9 cellular contexts compared by ENCODE assay signal in genomic region chr15:74844319-74845207, GRCh38. TPM values are rescaled to one million over a fixed set of nuclear protein-coding genes. Genes with fewer than 3 reads are reported as not detected.
A peak's percentile ranks its signal among the peaks of the same experiment; 100 is the strongest.
DNase-seq lines count a peak whose midpoint lies in the region; ATAC-seq and TF ChIP-seq lines count a peak whose summit lies in the region.
"Had no signal": no experiment of that assay in that cellular context is flagged by ENCODE, and none has a peak within 500 bp of the region (broad histone marks: within the 10 kb centered on the region; RNA-seq: fewer than 3 reads in every experiment).

No MANE protein-coding gene starts in this region.

- TF ChIP-seq CTCF in DND-41 (IDR thresholded peaks at IDR 0.05; ENCODE audit: borderline replicate concordance, extremely low read depth, low read length, poor library complexity, severe bottlenecking) = no peak
- no peak for TF ChIP-seq CTCF in OCI-LY3 (IDR thresholded peaks at IDR 0.05; ENCODE audit: low read depth, low read length)
- TF ChIP-seq CTCF in gastrocnemius medialis (IDR thresholded peaks at IDR 0.05 in 4 of 5, conservative IDR thresholded peaks at IDR 0.05 in 1 of 5) = no peak

- H3K4me3 ChIP-seq in DND-41 (ENCODE audit: low read depth in 1 of 2, low read length in 2 of 2) (no peak overlapping the region), OCI-LY3 (ENCODE audit: low read length) (0 out of 2 replicates have a peak overlapping the region, but pooled peaks have one; percentile 82), gastrocnemius medialis (no peak overlapping the region)

- H3K27me3 ChIP-seq in DND-41 (ENCODE audit: insufficient read depth, low read length, poor library complexity) = no peaks in the 10 kb centered on the region
- no peaks in the 10 kb centered on the region for H3K27me3 ChIP-seq in OCI-LY3 (ENCODE audit: low read depth, low read length)
- H3K27me3 ChIP-seq in gastrocnemius medialis = no peaks in the 10 kb centered on the region

- H4K20me1 ChIP-seq in DND-41 (ENCODE audit: insufficient read depth, low read length) (peaks cover 3% of the 10 kb centered on the region; the same call in 1 of the 2 replicates), OCI-LY3 (ENCODE audit: insufficient read depth, low read length) (no peaks in the 10 kb centered on the region)

- peak overlapping the region; percentile 83 to 85 for H3K4me3 Mint-ChIP-seq in effector memory CD8-positive, alpha-beta T cell

- in situ Hi-C loops in gastrocnemius medialis (cut with MboI; ENCODE audit: low sequenced_read_pairs in 4 of 4) = loop anchor here in 1 of 4 donors (5.0 kb wide), 1 partner anchor 67 kb away; no protein-coding TSS in a partner anchor

- intact Hi-C loops in gastrocnemius medialis (cut with DNase I; ENCODE audit: low total_unique reads) = loop anchor here (5.0 kb wide), 1 partner anchor 62 kb away; the partner anchor contains the start of gene CSK

- no peaks in the 10 kb centered on the region for H3K27me3 Mint-ChIP-seq in effector memory CD8-positive, alpha-beta T cell

- H3K27ac ChIP-seq in DND-41 (ENCODE audit: low read length) (peak overlapping the region; percentile 86; the same call in 1 of the 2 replicates), OCI-LY3 (ENCODE audit: low read length) (peak overlapping the region; percentile 79), gastrocnemius medialis (peak overlapping the region; percentile 91 to 98 (median 95))

- H3K79me2 ChIP-seq in DND-41 (ENCODE audit: insufficient read depth, low read length) (peaks cover 15% of the 10 kb centered on the region), OCI-LY3 (ENCODE audit: low read length) (peaks cover 13% of the 10 kb centered on the region)

- H3K9me3 ChIP-seq in DND-41 (ENCODE audit: insufficient read depth, low read length, severe bottlenecking) (no peaks in the 10 kb centered on the region), OCI-LY3 (ENCODE audit: insufficient read depth, low read length) (no peaks in the 10 kb centered on the region), gastrocnemius medialis (no peaks in the 10 kb centered on the region)

- TF ChIP-seq POLR2A in gastrocnemius medialis (IDR thresholded peaks at IDR 0.05) = no peak

- no peak for ATAC-seq in DND-41 (ENCODE audit: insufficient read depth, low read depth)
- no peak for ATAC-seq in effector memory CD8-positive, alpha-beta T cell (replicated peaks)
- no peak for ATAC-seq in gastrocnemius medialis
- no peak for ATAC-seq in left lobe of liver
- no peak for ATAC-seq in HG02678 (IDR thresholded peaks at IDR 0.05; ENCODE audit: unreplicated experiment)

- DNase-seq in DND-41 (no peak), gastrocnemius medialis (no peak), left lobe of liver (ENCODE audit: low spot score) (no peak), T1000 (lab: John Stamatoyannopoulos, UW) (no peak)
- DNase-seq in effector memory CD8-positive, alpha-beta T cell = no peak
- DNase-seq in activated effector memory CD4-positive, alpha-beta T cell treated with anti-CD3 and anti-CD28 coated beads, Interleukin-2, amount 50 U/mL, for 16 hours = no peak
- DNase-seq: kidney glomerular epithelial cell had no signal

- H3K9me3 Mint-ChIP-seq in effector memory CD8-positive, alpha-beta T cell = no peaks in the 10 kb centered on the region

- H3K4me1 ChIP-seq in DND-41 (ENCODE audit: insufficient read depth, low read length) (peaks cover 36% of the 10 kb centered on the region), OCI-LY3 (ENCODE audit: low read length) (peaks cover 30% of the 10 kb centered on the region), gastrocnemius medialis (peaks cover 3 to 29% of the 10 kb centered on the region in 2 donors)

- H2AFZ ChIP-seq in DND-41 (ENCODE audit: low read depth, low read length) = no peak overlapping the region
- no peak overlapping the region for H2AFZ ChIP-seq in OCI-LY3 (ENCODE audit: low read depth, low read length)

- H3K4me2 ChIP-seq in DND-41 (ENCODE audit: insufficient read depth, low read length) (peak overlapping the region; percentile 69; the same call in 1 of the 2 replicates), OCI-LY3 (ENCODE audit: low read length) (peak overlapping the region; percentile 78)

- peaks cover 48% of the 10 kb centered on the region for H3K36me3 Mint-ChIP-seq in effector memory CD8-positive, alpha-beta T cell (ENCODE audit: insufficient read depth)

- H3K4me1 Mint-ChIP-seq in effector memory CD8-positive, alpha-beta T cell (ENCODE audit: low read depth in 2 of 2) = peaks cover 41 to 42% of the 10 kb centered on the region in 2 donors

- peaks cover 52% of the 10 kb centered on the region for H3K36me3 ChIP-seq in DND-41 (ENCODE audit: insufficient read depth, low read length)
- peaks cover 50% of the 10 kb centered on the region for H3K36me3 ChIP-seq in OCI-LY3 (replicated peaks; ENCODE audit: low read depth, low read length)
- H3K36me3 ChIP-seq in gastrocnemius medialis = peaks cover 0 to 46% of the 10 kb centered on the region in 2 donors

- H3K27ac Mint-ChIP-seq in effector memory CD8-positive, alpha-beta T cell = peak overlapping the region; percentile 90 to 93

- H3K9ac ChIP-seq in DND-41 (ENCODE audit: low read depth, low read length) = peak overlapping the region; percentile 91
- no peak overlapping the region; the same call in 1 of the 2 replicates for H3K9ac ChIP-seq in OCI-LY3 (ENCODE audit: low read length)

RNA-seq across cellular contexts. Expression of gene ULK3, which starts 1.6 kb away (rescaled TPM):
- 10 to 100 TPM; 39.0 to 56.5 (median 48.1) TPM for total RNA-seq in gastrocnemius medialis
- total RNA-seq in left lobe of liver = 23.8 TPM

RNA-seq across cellular contexts. Expression of gene CPLX3, which starts 18.1 kb away (rescaled TPM):
- total RNA-seq in gastrocnemius medialis (not detected), left lobe of liver (not detected)

RNA-seq across cellular contexts. Expression of gene SCAMP2, which starts 28.6 kb away (rescaled TPM):
- 100 to 1,000 TPM in 1 of 4 donors, 10 to 100 TPM in 3; 46.3 to 122 (median 74.3) TPM for total RNA-seq in gastrocnemius medialis
- 36.1 TPM for total RNA-seq in left lobe of liver

RNA-seq across cellular contexts. Expression of gene LMAN1L, which starts 31.9 kb away (rescaled TPM):
- not detected for total RNA-seq in gastrocnemius medialis
- total RNA-seq in left lobe of liver = not detected

RNA-seq across cellular contexts. Expression of gene MPI, which starts 45.3 kb away (rescaled TPM):
- total RNA-seq in gastrocnemius medialis (100 to 1,000 TPM in 2 of 4 donors, 10 to 100 TPM in 2; 66.7 to 129 (median 98.5) TPM), left lobe of liver (33.4 TPM)
